Comparison of ENCODE assay signal across 1 cellular context in the genomic region with DNA sequence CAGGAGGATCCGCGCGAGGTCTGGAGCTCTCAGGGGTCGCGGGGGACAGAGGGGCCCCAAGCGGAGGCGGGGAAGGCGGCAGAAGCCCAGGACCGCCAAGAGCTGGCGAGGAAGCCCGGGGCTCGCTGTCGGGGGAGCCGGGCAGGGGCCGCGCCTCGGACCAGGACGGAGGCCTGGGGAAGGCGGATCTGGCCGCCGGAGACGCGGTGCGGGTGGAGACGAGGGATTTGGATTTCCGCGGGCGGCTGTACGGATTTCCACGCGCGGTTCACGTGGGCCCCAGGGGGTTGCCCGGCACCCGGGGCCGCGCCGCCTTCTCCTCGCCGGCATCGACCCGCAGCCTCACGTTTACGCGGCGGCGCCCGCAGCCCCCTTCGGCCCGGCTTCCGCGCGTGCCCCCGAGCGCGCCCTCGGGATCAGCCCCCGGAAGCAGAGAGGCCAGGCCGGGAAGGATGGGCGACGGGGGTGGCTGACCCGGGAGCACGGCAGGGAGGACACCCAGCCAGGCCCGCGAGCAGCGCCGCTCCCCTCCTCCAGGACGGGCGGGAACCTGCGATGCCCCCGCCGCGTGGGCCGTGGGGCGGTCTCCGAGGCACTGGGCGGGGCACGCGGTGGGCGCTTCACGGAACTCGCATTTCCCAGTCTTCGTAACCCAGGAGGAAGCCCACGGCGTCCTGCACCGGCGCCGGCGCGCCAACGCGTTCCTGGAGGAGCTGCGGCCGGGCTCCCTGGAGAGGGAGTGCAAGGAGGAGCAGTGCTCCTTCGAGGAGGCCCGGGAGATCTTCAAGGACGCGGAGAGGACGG.
TF ChIP-seq lines count a peak whose summit lies in the region.

No MANE protein-coding gene starts in this region.

TF ChIP-seq in IMR-90, 13 proteins besides CTCF, POLR2A, EP300 and RAD21 (continued from another document):
- TF ChIP-seq MAZ (IDR thresholded peaks at IDR 0.05; ENCODE audit: borderline replicate concordance, low read depth, low read length) (no peak), MXI1 (IDR thresholded peaks at IDR 0.05; ENCODE audit: borderline replicate concordance, low read depth, low read length) (no peak), FOS (IDR thresholded peaks at IDR 0.05; ENCODE audit: low read depth, low read length) (no peak), SMC3 (IDR thresholded peaks at IDR 0.05; ENCODE audit: low read depth, low read length) (no peak), ELK1 (IDR thresholded peaks at IDR 0.05; ENCODE audit: borderline replicate concordance, low read depth, low read length) (no peak), RCOR1 (IDR thresholded peaks at IDR 0.05; ENCODE audit: insufficient replicate concordance, low read length) (no peak), BHLHE40 (IDR thresholded peaks at IDR 0.05; ENCODE audit: low read depth, low read length) (no peak), CEBPB (IDR thresholded peaks at IDR 0.05; ENCODE audit: low read depth, low read length) (no peak), MAFK (IDR thresholded peaks at IDR 0.05; ENCODE audit: low read depth, low read length) (no peak)
